8 cellular contexts compared by ENCODE assay signal in the genomic region with DNA sequence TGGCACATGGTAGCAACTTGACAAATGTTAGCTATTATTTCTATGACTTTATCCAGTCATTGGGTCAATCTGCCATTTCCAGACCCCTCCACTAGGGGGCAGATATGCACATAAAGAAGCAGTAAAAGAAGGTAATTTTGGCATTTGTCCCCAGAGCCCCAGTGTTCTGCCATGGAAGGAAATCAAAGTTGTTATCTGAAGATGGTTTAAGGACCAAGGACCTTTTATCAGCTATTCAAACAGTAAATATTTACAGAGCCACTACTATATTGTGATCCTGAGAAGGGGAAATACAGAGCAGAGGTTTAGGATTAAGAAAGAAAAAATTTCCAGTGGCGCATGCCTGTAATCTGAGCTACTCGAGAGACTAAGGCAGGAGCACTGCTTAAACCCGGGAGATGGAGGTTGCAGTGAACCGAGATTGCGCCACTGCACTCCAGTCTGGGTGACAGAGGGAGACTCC. TPM values are rescaled to one million over a fixed set of nuclear protein-coding genes. Genes with fewer than 3 reads are reported as not detected.
A peak's percentile ranks its signal among the peaks of the same experiment; 100 is the strongest.
DNase-seq lines count a peak whose midpoint lies in the region; ATAC-seq and TF ChIP-seq lines count a peak whose summit lies in the region.

No MANE protein-coding gene starts in this region.

- H3K9me3 Mint-ChIP-seq in Calu3 (ENCODE audit: low read depth, unreplicated experiment): no peaks in the 10 kb centered on the region

- no TSS peak for BruUV-seq in Calu3 (replicated peaks; lab: Mats Ljungman, UMichigan)

- peaks cover 38% of the 10 kb centered on the region for H3K36me3 Mint-ChIP-seq in Calu3 (ENCODE audit: insufficient read depth, unreplicated experiment)

- CTCF ChIA-PET in Calu3 (lab: Charles Lee): interaction anchor here (0.6 to 1.8 kb wide), 25 partner anchors 8 to 186 kb away, joined by 3 to 17 read pairs (median 4); a partner anchor contains a TSS

- H3K4me1 Mint-ChIP-seq in Calu3 (ENCODE audit: low read depth, unreplicated experiment): peaks cover 9% of the 10 kb centered on the region

- no peaks in the 10 kb centered on the region for H3K27me3 Mint-ChIP-seq in Calu3 (ENCODE audit: unreplicated experiment)

- ATAC-seq in HG02642 (IDR thresholded peaks at IDR 0.05; ENCODE audit: poor library complexity, unreplicated experiment) (peak; percentile 35), GM21367 (IDR thresholded peaks at IDR 0.05; ENCODE audit: unreplicated experiment) (no peak)

- intact Hi-C loops in Calu3 (cut with micrococcal nuclease; ENCODE audit: unreplicated experiment): loop anchor here (2.0 to 5.0 kb wide), 4 partner anchors 47 to 138 kb away; a partner anchor contains a TSS

- TF ChIP-seq CTCF in Calu3 (IDR thresholded peaks at IDR 0.05; ENCODE audit: unreplicated experiment): peak; percentile 72

- peak; percentile 81 for DNase-seq in Calu3
- DNase-seq in NCI-H69 (lab: John Stamatoyannopoulos, UW): peak; percentile 80
- peak; percentile 48 to 81 for DNase-seq in activated CD4-positive, alpha-beta T cell treated with anti-CD3 and anti-CD28 coated beads, Interleukin-2, amount 50 U/mL, for 24 hours (ENCODE audit: low read depth in 1 of 2, low spot score in 1 of 2)
- peak; percentile 81 for DNase-seq in dedifferentiated amniotic fluid mesenchymal stem cell (ENCODE audit: extremely low spot score)
- DNase-seq in medulla oblongata (ENCODE audit: extremely low spot score): peak; percentile 89
- DNase-seq in stimulated activated CD8-positive, alpha-beta memory T cell treated with anti-CD3 and anti-CD28 coated beads, Interleukin-4, amount 100 ng/mL, for 4 hours (ENCODE audit: low read depth in 2 of 2, low spot score in 1 of 2): peak; percentile 55 to 79

- H3K27ac Mint-ChIP-seq in Calu3 (ENCODE audit: unreplicated experiment): no peak overlapping the region

- H3K4me3 Mint-ChIP-seq in Calu3 (ENCODE audit: low read depth, unreplicated experiment): no peak overlapping the region

RNA-seq across cellular contexts. Expression of a gene that starts 20.0 kb away (rescaled TPM):
- total RNA-seq in Calu3 (2022): 201 and 202 TPM in 2 replicates

RNA-seq across cellular contexts. Expression of a gene that starts 35.2 kb away (rescaled TPM):
- 10.8 and 11.4 TPM in 2 replicates for total RNA-seq in Calu3 (2022)

RNA-seq across cellular contexts. Expression of a gene that starts 37.8 kb away (rescaled TPM):
- total RNA-seq in Calu3 (2022): 44.9 and 49.3 TPM in 2 replicates

RNA-seq across cellular contexts. Expression of a gene that starts 44.0 kb away (rescaled TPM):
- 1,148 and 1,217 TPM in 2 replicates for total RNA-seq in Calu3 (2022)

RNA-seq across cellular contexts. Expression of a gene that starts 46.2 kb away (rescaled TPM):
- total RNA-seq in Calu3 (2022): 34.5 and 35.3 TPM in 2 replicates
